ENCODE assay signal across 7 cellular contexts in the genomic region with DNA sequence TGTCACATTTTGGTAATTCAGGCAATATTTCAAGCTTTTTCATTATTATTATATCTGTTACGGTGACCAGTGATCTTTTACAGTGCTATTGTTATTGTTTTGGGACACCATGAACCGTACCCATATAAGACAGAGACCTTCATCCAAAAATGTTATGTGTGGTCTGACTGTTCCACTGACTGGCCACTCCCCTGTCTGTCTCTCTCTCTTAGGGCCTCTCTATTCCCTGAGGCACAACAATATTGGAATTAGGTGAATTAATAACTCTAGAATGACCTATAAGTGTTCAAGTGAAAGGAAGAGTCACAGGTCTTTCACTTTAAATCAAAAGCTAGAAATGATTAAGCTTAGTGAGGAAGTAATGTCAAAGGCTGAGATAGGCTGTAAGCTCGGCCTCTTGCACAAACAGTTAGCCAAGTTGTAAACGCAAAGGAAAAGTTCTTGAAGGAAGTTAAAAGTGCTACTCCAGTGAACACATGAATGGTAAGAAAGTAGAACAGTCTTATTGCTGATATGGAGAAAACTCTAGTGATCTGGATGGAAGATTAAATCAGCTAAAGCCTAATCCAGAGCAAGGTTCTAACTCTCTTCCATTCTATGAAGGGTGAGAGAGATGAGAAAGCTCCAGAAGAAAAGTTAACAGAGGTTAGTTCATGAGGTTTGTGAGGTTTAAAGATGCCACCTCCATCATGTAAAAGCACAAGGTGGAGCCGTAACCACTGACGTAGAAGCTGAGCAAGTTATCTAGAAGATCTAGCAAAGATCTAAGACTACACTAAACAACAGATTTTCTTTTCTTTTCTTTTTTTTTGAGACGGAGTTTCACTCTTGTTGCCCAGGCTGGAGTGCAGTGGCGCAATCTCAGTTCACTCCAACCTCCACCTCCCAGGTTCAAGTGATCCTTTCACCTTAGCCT. TPM values are rescaled to one million over a fixed set of nuclear protein-coding genes. Genes with fewer than 3 reads are reported as not detected.
A peak's percentile ranks its signal among the peaks of the same experiment; 100 is the strongest.
DNase-seq lines count a peak whose midpoint lies in the region; ATAC-seq and TF ChIP-seq lines count a peak whose summit lies in the region.

No MANE protein-coding gene starts in this region.

- WGBS in smooth muscle cell (ENCODE audit: low lambda C conversion rate): 84% methylated on average over 8 of the region's 8 CpGs
- WGBS in ovary, 3 donors: 78 to 84% (median 83%) methylated on average over 8 of the region's 8 CpGs
- 68% methylated on average over 8 of the region's 8 CpGs for WGBS in SK-N-SH (ENCODE audit: low lambda C conversion rate)

- TF ChIP-seq EP300 in ovary (IDR thresholded peaks at IDR 0.05) (no peak), SK-N-SH (IDR thresholded peaks at IDR 0.05; ENCODE audit: borderline replicate concordance in 1 of 2, low read depth in 1 of 2, low read length in 1 of 2) (no peak)

- TF ChIP-seq RAD21 in SK-N-SH (IDR thresholded peaks at IDR 0.05; ENCODE audit: low read length): no peak

- peaks cover 54% of the 10 kb centered on the region for H3K4me1 Mint-ChIP-seq in activated T-cell treated with anti-CD3 and anti-CD28 coated beads, Interleukin-2, amount 50 U/mL, for 24 hours (ENCODE audit: low read depth)

- no peak for TF ChIP-seq POLR2A in ovary (IDR thresholded peaks at IDR 0.05)

- no peaks in the 10 kb centered on the region for H4K20me1 ChIP-seq in smooth muscle cell (ENCODE audit: low read depth)
- H4K20me1 ChIP-seq in SK-N-SH (ENCODE audit: insufficient read depth): no peaks in the 10 kb centered on the region

- H3K9me3 Mint-ChIP-seq in activated T-cell treated with anti-CD3 and anti-CD28 coated beads, Interleukin-2, amount 50 U/mL, for 24 hours: peaks cover 3% of the 10 kb centered on the region

- no peaks in the 10 kb centered on the region for H3K27me3 Mint-ChIP-seq in activated T-cell treated with anti-CD3 and anti-CD28 coated beads, Interleukin-2, amount 50 U/mL, for 24 hours

- no peaks in the 10 kb centered on the region for H3K9me3 ChIP-seq in smooth muscle cell (replicated peaks; ENCODE audit: low read depth)
- H3K9me3 ChIP-seq in ovary: no peaks in the 10 kb centered on the region
- H3K9me3 ChIP-seq in SK-N-SH: no peaks in the 10 kb centered on the region

- no peak for DNase-seq in activated T-cell treated with anti-CD3 and anti-CD28 coated beads, Interleukin-2, amount 50 U/mL, for 24 hours
- no peak for DNase-seq in smooth muscle cell (lab: John Stamatoyannopoulos, UW; ENCODE audit: unreplicated experiment)
- DNase-seq in ovary: no peak
- DNase-seq in SK-N-SH: no peak
- DNase-seq in activated CD8-positive, alpha-beta memory T cell treated with anti-CD3 and anti-CD28 coated beads, Interleukin-2, amount 50 U/mL, for 4 hours: no peak

- ATAC-seq in GM19438 (IDR thresholded peaks at IDR 0.05; ENCODE audit: low read depth, unreplicated experiment) (peak; percentile 55), HG03135 (IDR thresholded peaks at IDR 0.05; ENCODE audit: unreplicated experiment) (peak; percentile 59)

- H2AFZ ChIP-seq in smooth muscle cell (ENCODE audit: low read depth) (peak overlapping the region; percentile 33), SK-N-SH (ENCODE audit: low read depth) (no peak overlapping the region)

- H3K27me3 ChIP-seq in smooth muscle cell (ENCODE audit: low read depth) (no peaks in the 10 kb centered on the region), ovary (no peaks in the 10 kb centered on the region), SK-N-SH (ENCODE audit: insufficient read depth) (no peaks in the 10 kb centered on the region)

- H3K36me3 ChIP-seq in smooth muscle cell (ENCODE audit: low read depth): no peaks in the 10 kb centered on the region
- H3K36me3 ChIP-seq in ovary: no peaks in the 10 kb centered on the region
- no peaks in the 10 kb centered on the region for H3K36me3 ChIP-seq in SK-N-SH (replicated peaks in 1 of 2; ENCODE audit: control insufficient read depth in 1 of 2, insufficient read depth in 2 of 2, low read length in 1 of 2)

- H3K27ac ChIP-seq in smooth muscle cell (ENCODE audit: low read depth) (no peak overlapping the region), ovary (no peak overlapping the region), SK-N-SH (ENCODE audit: low read depth in 2 of 2, low read length in 1 of 2) (no peak overlapping the region)

- H3K4me1 ChIP-seq in smooth muscle cell (ENCODE audit: low read depth): no peaks in the 10 kb centered on the region
- no peaks in the 10 kb centered on the region for H3K4me1 ChIP-seq in ovary (ENCODE audit: insufficient read depth)
- no peaks in the 10 kb centered on the region for H3K4me1 ChIP-seq in SK-N-SH (ENCODE audit: control insufficient read depth in 1 of 2, insufficient read depth in 2 of 2, low read depth in 1 of 2, low read length in 1 of 2)

- intact Hi-C loops in ovary (cut with DNase I): no loop called here

- H3K4me2 ChIP-seq in smooth muscle cell (no peak overlapping the region), SK-N-SH (no peak overlapping the region)

- CTCF ChIA-PET in SK-N-SH (lab: Yijun Ruan, JAX): interaction anchor here (1.1 to 5.7 kb wide), 7 partner anchors 9 to 93 kb away, joined by 3 to 27 read pairs (median 3); partner anchors contain the start of gene DIPK1A

- peaks cover 4% of the 10 kb centered on the region for H3K36me3 Mint-ChIP-seq in activated T-cell treated with anti-CD3 and anti-CD28 coated beads, Interleukin-2, amount 50 U/mL, for 24 hours (ENCODE audit: low read depth)

- H3F3A ChIP-seq in smooth muscle cell (ENCODE audit: low read depth): no peaks in the 10 kb centered on the region
- no peaks in the 10 kb centered on the region for H3F3A ChIP-seq in SK-N-SH (replicated peaks; ENCODE audit: insufficient read depth)

- peak overlapping the region; percentile 97 for H3K27ac Mint-ChIP-seq in activated T-cell treated with anti-CD3 and anti-CD28 coated beads, Interleukin-2, amount 50 U/mL, for 24 hours

- H3K4me3 ChIP-seq in smooth muscle cell (no peak overlapping the region), ovary (no peak overlapping the region), SK-N-SH (ENCODE audit: low read depth in 2 of 2, low read length in 1 of 2) (no peak overlapping the region)

- peak overlapping the region; percentile 68 for H3K4me3 Mint-ChIP-seq in activated T-cell treated with anti-CD3 and anti-CD28 coated beads, Interleukin-2, amount 50 U/mL, for 24 hours

- H3K79me2 ChIP-seq in smooth muscle cell (ENCODE audit: low read depth) (no peaks in the 10 kb centered on the region), SK-N-SH (ENCODE audit: insufficient read depth) (no peaks in the 10 kb centered on the region)

- H3K9me2 ChIP-seq in SK-N-SH: no peaks in the 10 kb centered on the region

- POLR2A ChIA-PET in SK-N-SH (lab: Yijun Ruan, JAX): no interaction called here

- TF ChIP-seq CTCF in smooth muscle cell (IDR thresholded peaks at IDR 0.05; ENCODE audit: borderline replicate concordance, insufficient read depth, poor library complexity, severe bottlenecking) (no peak), ovary (IDR thresholded peaks at IDR 0.05) (no peak), SK-N-SH (IDR thresholded peaks at IDR 0.05) (no peak)

- H3K9ac ChIP-seq in smooth muscle cell (ENCODE audit: low read depth) (no peak overlapping the region), SK-N-SH (no peak overlapping the region)

TF ChIP-seq in SK-N-SH, 30 proteins besides CTCF, POLR2A, EP300 and RAD21:
- no peak for TF ChIP-seq JUND (IDR thresholded peaks at IDR 0.05)
- TF ChIP-seq NFIC (IDR thresholded peaks at IDR 0.05; ENCODE audit: borderline replicate concordance): no peak

RNA-seq across cellular contexts. Expression of gene DIPK1A, which starts 19.7 kb away (rescaled TPM):
- total RNA-seq in smooth muscle cell: 8.3 and 8.4 TPM in 2 replicates
- 7.3 and 8.4 TPM in 2 replicates for polyA plus RNA-seq in smooth muscle cell
- total RNA-seq in ovary: 10 to 100 TPM in 2 of 7 donors, 1 to 10 TPM in 5; 5.1 to 11.9 (median 8.6) TPM
- 10 to 100 TPM in 1 of 2 donors, 1 to 10 TPM in 1; 4.7 to 15.4 TPM for polyA plus RNA-seq in ovary
- 3.4 and 4.0 TPM in 2 replicates for polyA plus RNA-seq in SK-N-SH (2012; rRNA removed)
- polyA plus RNA-seq in SK-N-SH (2012; cell fraction: cytosol; rRNA removed): 6.1 and 7.8 TPM in 2 replicates
- 1.0 and 1.9 TPM in 2 replicates for polyA plus RNA-seq in SK-N-SH (2012; cell fraction: nucleus; rRNA removed)
